Comparison of ENCODE assay signal across 35 cellular contexts in genomic region chr16:47571711-47572110, GRCh38.
"Had no signal": no experiment of that assay in that cellular context is flagged by ENCODE, and none has a peak within 500 bp of the region (broad histone marks: within the 10 kb centered on the region; RNA-seq: fewer than 3 reads in every experiment).

No MANE protein-coding gene starts in this region.

- H3K27ac ChIP-seq: ascending aorta, cardiac muscle cell, VCaP had no signal

- ATAC-seq: activated CD8-positive, alpha-beta T cell treated with anti-CD3 and anti-CD28 coated beads for 36 hours; activated naive CD4-positive, alpha-beta T cell treated with anti-CD3 and anti-CD28 coated beads, Interleukin-2, amount 50 U/mL, for 72 hours; activated T-cell treated with anti-CD3 and anti-CD28 coated beads, Interleukin-2, amount 50 U/mL, for 4 hours; activated T-cell treated with anti-CD3 and anti-CD28 coated beads, Interleukin-2, amount 50 U/mL, for 72 hours; activated T-helper 17 cell treated with anti-CD3 and anti-CD28 coated beads, Interleukin-2, amount 50 U/mL, for 72 hours had no signal

- H3K27me3 Mint-ChIP-seq: activated B cell treated with CpG ODN at 0.5 μM for 24 hours; activated CD4-positive, alpha-beta memory T cell treated with anti-CD3 and anti-CD28 coated beads for 36 hours; activated CD4-positive, alpha-beta T cell treated with anti-CD3 and anti-CD28 coated beads, Interleukin-2, amount 10 ng/mL, durations not matched to agents 24 days and 14 days; activated CD8-positive, alpha-beta T cell treated with anti-CD3 and anti-CD28 coated beads for 36 hours; activated naive CD8-positive, alpha-beta T cell treated with anti-CD3 and anti-CD28 coated beads for 36 hours; activated T-helper 17 cell treated with anti-CD3 and anti-CD28 coated beads, Interleukin-2, amount 50 U/mL, for 72 hours; brain; central memory CD8-positive, alpha-beta T cell had no signal

- H3K9me3 Mint-ChIP-seq: activated naive CD4-positive, alpha-beta T cell treated with anti-CD3 and anti-CD28 coated beads for 36 hours; central memory CD8-positive, alpha-beta T cell had no signal

- H3K4me1 ChIP-seq: ascending aorta had no signal

- H3K4me1 Mint-ChIP-seq: brain had no signal

- DNase-seq: activated B cell treated with CpG ODN at 0.5 μM for 24 hours; activated CD4-positive, alpha-beta memory T cell treated with anti-CD3 and anti-CD28 coated beads for 36 hours; activated CD4-positive, alpha-beta T cell treated with anti-CD3 and anti-CD28 coated beads for 4 hours; activated CD4-positive, alpha-beta T cell treated with anti-CD3 and anti-CD28 coated beads, Interleukin-2, amount 10 ng/mL, durations not matched to agents 24 days and 14 days; activated CD4-positive, alpha-beta T cell treated with anti-CD3 and anti-CD28 coated beads, Interleukin-2, amount 50 U/mL, for 1 hour; activated CD4-positive, alpha-beta T cell treated with anti-CD3 and anti-CD28 coated beads, Interleukin-2, amount 50 U/mL, for 4 hours; activated CD4-positive, CD25-positive, alpha-beta regulatory T cell treated with anti-CD3 and anti-CD28 coated beads, Interleukin-2, amount 50 U/mL, for 72 hours; activated CD8-positive, alpha-beta memory T cell treated with anti-CD3 and anti-CD28 coated beads, Interleukin-2, amount 50 U/mL, for 4 hours; activated CD8-positive, alpha-beta T cell treated with anti-CD3 and anti-CD28 coated beads for 36 hours; activated effector memory CD4-positive, alpha-beta T cell treated with anti-CD3 and anti-CD28 coated beads, Interleukin-2, amount 50 U/mL, for 16 hours; activated gamma-delta T cell treated with Interleukin-2 at 50 U/mL for 16 hours; activated naive CD4-positive, alpha-beta T cell; activated naive CD4-positive, alpha-beta T cell treated with anti-CD3 and anti-CD28 coated beads for 36 hours; activated naive CD4-positive, alpha-beta T cell treated with anti-CD3 and anti-CD28 coated beads, Interleukin-2, amount 50 U/mL, for 16 hours; activated naive CD8-positive, alpha-beta T cell treated with anti-CD3 and anti-CD28 coated beads for 36 hours; activated T-cell treated with anti-CD3 and anti-CD28 coated beads for 4 hours; activated T-cell treated with anti-CD3 and anti-CD28 coated beads, Interleukin-2, amount 50 U/mL, for 1 hour; activated T-cell treated with anti-CD3 and anti-CD28 coated beads, Interleukin-2, amount 50 U/mL, for 4 hours; activated T-cell treated with anti-CD3 and anti-CD28 coated beads, Interleukin-2, amount 50 U/mL, for 72 hours; amygdala; anterior cingulate cortex; caudate nucleus; cerebellar nuclear complex; T-helper 2 cell; T-helper 9 cell had no signal

- H3K27me3 ChIP-seq: ascending aorta, cardiac muscle cell had no signal

- H3K27ac Mint-ChIP-seq: activated B cell treated with CpG ODN at 0.5 μM for 24 hours; activated CD4-positive, alpha-beta memory T cell treated with anti-CD3 and anti-CD28 coated beads for 36 hours; activated CD4-positive, alpha-beta T cell treated with anti-CD3 and anti-CD28 coated beads, Interleukin-2, amount 10 ng/mL, durations not matched to agents 24 days and 14 days; activated CD8-positive, alpha-beta T cell treated with anti-CD3 and anti-CD28 coated beads for 36 hours; activated naive CD4-positive, alpha-beta T cell treated with anti-CD3 and anti-CD28 coated beads for 36 hours; activated naive CD4-positive, alpha-beta T cell treated with anti-CD3 and anti-CD28 coated beads, Interleukin-2, amount 50 U/mL, for 72 hours; activated naive CD8-positive, alpha-beta T cell treated with anti-CD3 and anti-CD28 coated beads for 36 hours; activated T-cell treated with anti-CD3 and anti-CD28 coated beads, Interleukin-2, amount 50 U/mL, for 72 hours; activated T-helper 1 cell treated with anti-CD3 and anti-CD28 coated beads, Interleukin-12 subunit alpha, Interleukin-12 subunit beta, Interleukin-2, Interleukin-4 antibody, amounts not matched to agents 30 ng/mL and 10 ng/mL and 1 ng/mL, durations not matched to agents 14 hours and 24 hours and 36 hours; brain; T-helper 1 cell treated with Interleukin-12 subunit alpha and Interleukin-12 subunit beta and Interleukin-4 antibody, amounts not matched to agents 30 μg/mL and 1 μg/mL, for 36 hours; T-helper 2 cell treated with Interferon-gamma antibody and Interleukin-4, amounts not matched to agents 5 μg/mL and 100 μg/mL, for 36 hours had no signal

- H3K4me3 ChIP-seq: ascending aorta, cardiac muscle cell had no signal

- H3K4me3 Mint-ChIP-seq: activated B cell treated with CpG ODN at 0.5 μM for 24 hours; activated CD4-positive, alpha-beta memory T cell treated with anti-CD3 and anti-CD28 coated beads for 36 hours; activated CD4-positive, alpha-beta T cell treated with anti-CD3 and anti-CD28 coated beads, Interleukin-2, amount 10 ng/mL, durations not matched to agents 24 days and 14 days; activated CD8-positive, alpha-beta T cell treated with anti-CD3 and anti-CD28 coated beads for 36 hours; activated naive CD4-positive, alpha-beta T cell treated with anti-CD3 and anti-CD28 coated beads for 36 hours; activated naive CD8-positive, alpha-beta T cell treated with anti-CD3 and anti-CD28 coated beads for 36 hours; activated T-cell treated with anti-CD3 and anti-CD28 coated beads, Interleukin-2, amount 50 U/mL, for 4 hours; activated T-cell treated with anti-CD3 and anti-CD28 coated beads, Interleukin-2, amount 50 U/mL, for 72 hours; activated T-helper 1 cell treated with anti-CD3 and anti-CD28 coated beads, Interleukin-12 subunit alpha, Interleukin-12 subunit beta, Interleukin-2, Interleukin-4 antibody, amounts not matched to agents 30 ng/mL and 10 ng/mL and 1 ng/mL, durations not matched to agents 14 hours and 24 hours and 36 hours; activated T-helper 17 cell treated with anti-CD3 and anti-CD28 coated beads, Interleukin-2, amount 50 U/mL, for 72 hours; brain; central memory CD8-positive, alpha-beta T cell; T-helper 1 cell treated with Interleukin-12 subunit alpha and Interleukin-12 subunit beta and Interleukin-4 antibody, amounts not matched to agents 30 μg/mL and 1 μg/mL, for 36 hours; T-helper 2 cell treated with Interferon-gamma antibody and Interleukin-4, amounts not matched to agents 5 μg/mL and 100 μg/mL, for 36 hours had no signal
